ENCODE assay signal across 25 cellular contexts in genomic region chr20:6086868-6087267, GRCh38. TPM values are rescaled to one million over a fixed set of nuclear protein-coding genes. Genes with fewer than 3 reads are reported as not detected.
A peak's percentile ranks its signal among the peaks of the same experiment; 100 is the strongest.
DNase-seq lines count a peak whose midpoint lies in the region; ATAC-seq, FAIRE-seq and TF ChIP-seq lines count a peak whose summit lies in the region.
"Had no signal": no experiment of that assay in that cellular context is flagged by ENCODE, and none has a peak within 500 bp of the region (broad histone marks: within the 10 kb centered on the region; RNA-seq: fewer than 3 reads in every experiment).

No MANE protein-coding gene starts in this region.

- H3K79me1 ChIP-seq in neuronal stem cell (ENCODE audit: low read depth, low read length), result peaks cover 2% of the 10 kb centered on the region
- no peaks in the 10 kb centered on the region for H3K79me1 ChIP-seq in H9 (ENCODE audit: insufficient read depth, low read depth, low read length, poor library complexity, severe bottlenecking)

- DNase-seq in HepG2 (ENCODE audit: low spot score) (no peak), right lobe of liver (no peak), neuronal stem cell (ENCODE audit: low spot score) (no peak), HAP-1 (ENCODE audit: low spot score in 2 of 2) (no peak), H9 (no peak)
- no peak for DNase-seq in activated CD4-positive, alpha-beta T cell treated with anti-CD3 and anti-CD28 coated beads, Interleukin-2, amount 50 U/mL, for 48 hours
- DNase-seq: 8988T; CD4-positive, alpha-beta T cell; Karpas-422; NCI-H1092 treated with DMSO at 0.1 percent for 48 hours; NCI-H1436; NCI-H187 treated with DMSO at 0.1 percent for 48 hours; NCI-H2171 treated with DMSO at 0.1 percent for 48 hours; NCI-H524; NCI-H748 treated with DMSO at 0.1 percent for 48 hours; PC-3; Right ventricle myocardium superior had no signal

- no peak overlapping the region for H2BK15ac ChIP-seq in neuronal stem cell (ENCODE audit: low read length)
- no peak overlapping the region for H2BK15ac ChIP-seq in H9 (ENCODE audit: low read depth, low read length)

- CTCF ChIA-PET in HepG2 (lab: Yijun Ruan, JAX; ENCODE audit: low intra/inter-chr PET ratio, low total read pairs), result no interaction called here

- peaks cover 29 to 41% (median 30%) of the 10 kb centered on the region in 3 experiments; a peak in 6 of 7 replicates for H3K36me3 Mint-ChIP-seq in H9 (ENCODE audit: insufficient read depth in 1 of 3, low read depth in 3 of 3)

- H2BK12ac ChIP-seq in neuronal stem cell (ENCODE audit: low read length) (no peak overlapping the region), H9 (ENCODE audit: insufficient read length, low read depth, low read length) (no peak overlapping the region)

- peaks cover 3 to 4% of the 10 kb centered on the region in 2 experiments; a peak in 1 of 4 replicates for H3K4me1 Mint-ChIP-seq in H9

- H4K20me1 ChIP-seq in HepG2 (ENCODE audit: insufficient read depth, low read length) (no peaks in the 10 kb centered on the region), H9 (ENCODE audit: control insufficient read depth, insufficient read depth, insufficient read length) (no peaks in the 10 kb centered on the region)
- H4K20me1 ChIP-seq: BLaER1 had no signal

- H3K27ac ChIP-seq in HepG2 (ENCODE audit: extremely low read length, insufficient read depth, low read length) (no peak overlapping the region), right lobe of liver (no peak overlapping the region), neuronal stem cell (replicated peaks; ENCODE audit: low read length) (no peak overlapping the region), H9 (ENCODE audit: insufficient read length, low read depth, low read length) (no peak overlapping the region)
- H3K27ac ChIP-seq: BLaER1, SJSA1 had no signal

- TF ChIP-seq EP300 in HepG2 (IDR thresholded peaks at IDR 0.05; ENCODE audit: low read depth in 2 of 2, low read length in 2 of 2) (no peak), HepG2 (CRISPR knock-in tag; IDR thresholded peaks at IDR 0.05; ENCODE audit: borderline replicate concordance) (no peak)

- H3K23me2 ChIP-seq in H9 (ENCODE audit: insufficient read length, low read depth, low read length, poor library complexity, severe bottlenecking), result no peaks in the 10 kb centered on the region

- H3K79me2 ChIP-seq in HepG2 (ENCODE audit: insufficient read depth, low read length) (no peaks in the 10 kb centered on the region), H9 (ENCODE audit: insufficient read depth, low read length) (no peaks in the 10 kb centered on the region)

- H3K18ac ChIP-seq in neuronal stem cell (ENCODE audit: low read length), result no peak overlapping the region
- no peak overlapping the region for H3K18ac ChIP-seq in H9 (ENCODE audit: insufficient read length, low read depth, low read length)

- no peak overlapping the region for H3T11ph ChIP-seq in H9 (ENCODE audit: low read length)

- H2AK5ac ChIP-seq in neuronal stem cell (ENCODE audit: low read depth, low read length), result no peak overlapping the region
- no peak overlapping the region for H2AK5ac ChIP-seq in H9 (ENCODE audit: insufficient read length, low read length)

- H3K23ac ChIP-seq in neuronal stem cell (ENCODE audit: low read depth, low read length, poor library complexity) (no peak overlapping the region), H9 (ENCODE audit: insufficient read length, low read depth, low read length) (no peak overlapping the region)

- POLR2A ChIA-PET in HepG2 (lab: Yijun Ruan, JAX), result no interaction called here

- no peak overlapping the region; a peak in 1 of 7 replicates for H3K27ac Mint-ChIP-seq in H9
- H3K27ac Mint-ChIP-seq: CD4-positive, alpha-beta T cell had no signal

- no peak overlapping the region for H3K56ac ChIP-seq in H9 (ENCODE audit: insufficient read length, low read depth, low read length)

- no peaks in the 10 kb centered on the region for H3K27me3 Mint-ChIP-seq in H9 (ENCODE audit: low read depth)

- H3K9me3 Mint-ChIP-seq in H9, result no peaks in the 10 kb centered on the region
- H3K9me3 Mint-ChIP-seq: CD4-positive, alpha-beta T cell had no signal

- H3K4me3 ChIP-seq in HepG2 (replicated peaks in 1 of 3; ENCODE audit: insufficient read depth in 1 of 3, low read depth in 2 of 3, low read length in 3 of 3) (no peak overlapping the region), right lobe of liver (no peak overlapping the region), neuronal stem cell (ENCODE audit: low read length in 2 of 2) (peak overlapping the region in 1 of 2 donors; percentile 14), HAP-1 (no peak overlapping the region)
- H3K4me3 ChIP-seq: BLaER1, SJSA1 had no signal

- H3K14ac ChIP-seq in neuronal stem cell (ENCODE audit: low read length), result no peak overlapping the region
- no peak overlapping the region for H3K14ac ChIP-seq in H9 (ENCODE audit: insufficient read depth, low read length)

- H4K91ac ChIP-seq in neuronal stem cell (ENCODE audit: low read depth, low read length, poor library complexity), result no peak overlapping the region
- no peak overlapping the region for H4K91ac ChIP-seq in H9 (ENCODE audit: insufficient read length, low read depth, low read length)

- 70% methylated on average over 2 of the region's 2 CpGs for WGBS in HepG2 (ENCODE audit: low lambda C conversion rate)
- WGBS in right lobe of liver (ENCODE audit: insufficient coverage, low coverage, low lambda C conversion rate, missing lambda C conversion rate), result 100% methylated on average over 1 of the region's 2 CpGs
- WGBS in neuronal stem cell (ENCODE audit: extremely low coverage in 2 of 2, insufficient read length in 2 of 2, insufficient replicate concordance in 1 of 2), 2 donors, result no CpG with 5 or more reads among the region's 2 CpGs
- no CpG with 5 or more reads among the region's 2 CpGs for WGBS in H9 (ENCODE audit: extremely low coverage, insufficient read length, low lambda C conversion rate)

- H4K8ac ChIP-seq in neuronal stem cell (ENCODE audit: low read depth, low read length) (peak overlapping the region; percentile 58), H9 (replicated peaks; ENCODE audit: insufficient read length, low read depth, low read length) (no peak overlapping the region)

- ATAC-seq in HepG2 (no peak), right lobe of liver (no peak), esophagus mucosa (peak; percentile 80), HG02973 (IDR thresholded peaks at IDR 0.05; ENCODE audit: unreplicated experiment) (no peak)
- ATAC-seq: PC-3 had no signal

- intact Hi-C loops in HepG2 (cut with micrococcal nuclease; ENCODE audit: unreplicated experiment), result no loop called here
- intact Hi-C loops in right lobe of liver (cut with DNase I), result no loop called here

- H2BK5ac ChIP-seq in neuronal stem cell (ENCODE audit: low read length) (no peak overlapping the region), H9 (ENCODE audit: insufficient read length, low read length) (no peak overlapping the region)

- no peak overlapping the region for H2BK120ac ChIP-seq in neuronal stem cell (ENCODE audit: low read depth, low read length)
- no peak overlapping the region for H2BK120ac ChIP-seq in H9 (ENCODE audit: low read depth, low read length, poor library complexity, severe bottlenecking)

- H2BK20ac ChIP-seq in H9 (ENCODE audit: low read depth, low read length, poor library complexity, severe bottlenecking), result no peak overlapping the region

- H3K27me3 ChIP-seq in HepG2 (ENCODE audit: control insufficient read depth in 1 of 2, insufficient read depth in 2 of 2, low read length in 2 of 2) (no peaks in the 10 kb centered on the region), right lobe of liver (no peaks in the 10 kb centered on the region), neuronal stem cell (ENCODE audit: control insufficient read depth in 3 of 3, insufficient read depth in 3 of 3, low read depth in 1 of 3, low read length in 3 of 3) (no peaks in the 10 kb centered on the region), HAP-1 (ENCODE audit: low read depth) (no peaks in the 10 kb centered on the region), H9 (ENCODE audit: insufficient read depth, low read length) (no peaks in the 10 kb centered on the region)
- H3K27me3 ChIP-seq: BLaER1 had no signal

- in situ Hi-C loops in HepG2 (cut with HindIII; ENCODE audit: extremely low pct_ligation_motif_present, low pct_unique_long_range_greater_than_20kb), result no loop called here
- in situ Hi-C loops in HAP-1 (cut with MboI; ENCODE audit: low sequenced_read_pairs), result no loop called here

- BruUV-seq in HepG2 (replicated peaks; lab: Mats Ljungman, UMichigan), result no TSS peak

- H2AFZ ChIP-seq in HepG2 (ENCODE audit: low read length) (no peak overlapping the region), neuronal stem cell (ENCODE audit: low read length) (no peak overlapping the region), H9 (ENCODE audit: low read length) (no peak overlapping the region)

- H3K4me1 ChIP-seq in HepG2 (ENCODE audit: insufficient read depth, low read length) (no peaks in the 10 kb centered on the region), right lobe of liver (no peaks in the 10 kb centered on the region), neuronal stem cell (ENCODE audit: control insufficient read depth in 2 of 2, insufficient read depth in 1 of 2, low read depth in 1 of 2, low read length in 2 of 2) (no peaks in the 10 kb centered on the region), HAP-1 (no peaks in the 10 kb centered on the region), H9 (ENCODE audit: insufficient read depth, low read length) (no peaks in the 10 kb centered on the region)
- H3K4me1 ChIP-seq: SJSA1 had no signal

- H3K36me3 ChIP-seq in HepG2 (replicated peaks in 1 of 2; ENCODE audit: control insufficient read depth in 1 of 2, insufficient read depth in 2 of 2, low read length in 2 of 2) (peaks cover 26 to 70% of the 10 kb centered on the region in 2 experiments), right lobe of liver (no peaks in the 10 kb centered on the region), neuronal stem cell (replicated peaks in 1 of 2; ENCODE audit: control insufficient read depth in 2 of 2, insufficient read depth in 2 of 2, low read length in 2 of 2) (no peaks in the 10 kb centered on the region), HAP-1 (replicated peaks) (peaks cover 43% of the 10 kb centered on the region)
- H3K36me3 ChIP-seq: SJSA1 had no signal

- H3K4me2 ChIP-seq in HepG2 (ENCODE audit: low read depth, low read length), result no peak overlapping the region
- H3K4me2 ChIP-seq in neuronal stem cell (ENCODE audit: insufficient read depth, low read length, poor library complexity, severe bottlenecking), result no peak overlapping the region
- H3K4me2 ChIP-seq in H9 (ENCODE audit: insufficient read depth, insufficient read length, low read length), result no peak overlapping the region
- H3K4me2 ChIP-seq: BLaER1 had no signal

- no peak overlapping the region for H4K5ac ChIP-seq in H9 (ENCODE audit: insufficient read length, low read depth, low read length)

- H3K4ac ChIP-seq in neuronal stem cell (ENCODE audit: low read length) (no peak overlapping the region), H9 (ENCODE audit: low read depth, low read length) (no peak overlapping the region)

- no peak for TF ChIP-seq RAD21 in HepG2 (CRISPR knock-in tag; IDR thresholded peaks at IDR 0.05)

- H3K9ac ChIP-seq in HepG2 (ENCODE audit: insufficient read depth, low read depth, low read length), result no peak overlapping the region
- no peak overlapping the region for H3K9ac ChIP-seq in neuronal stem cell (ENCODE audit: low read depth, low read length, poor library complexity)
- H3K9ac ChIP-seq in H9 (ENCODE audit: extremely low read depth, insufficient read length, low read length), result no peak overlapping the region
- H3K9ac ChIP-seq: BLaER1 had no signal

- no peaks in the 10 kb centered on the region for H3K9me3 ChIP-seq in HepG2 (ENCODE audit: low read length)
- no peaks in the 10 kb centered on the region for H3K9me3 ChIP-seq in right lobe of liver
- H3K9me3 ChIP-seq in neuronal stem cell (replicated peaks in 1 of 2; ENCODE audit: control insufficient read depth in 2 of 2, insufficient read depth in 1 of 2, low read depth in 1 of 2, low read length in 2 of 2), result peaks cover 0 to 2% of the 10 kb centered on the region in 2 donors
- H3K9me3 ChIP-seq in HAP-1, result no peaks in the 10 kb centered on the region
- H3K9me3 ChIP-seq in H9 (ENCODE audit: control insufficient read depth, low read depth, low read length), result no peaks in the 10 kb centered on the region
- H3K9me3 ChIP-seq: SJSA1 had no signal

- TF ChIP-seq CTCF in HepG2 (CRISPR knock-in tag; IDR thresholded peaks at IDR 0.05) (no peak), right lobe of liver (IDR thresholded peaks at IDR 0.05) (no peak), H9 (conservative IDR thresholded peaks at IDR 0.05) (no peak)

- no peak overlapping the region for H3K4me3 Mint-ChIP-seq in H9
- H3K4me3 Mint-ChIP-seq: CD4-positive, alpha-beta T cell had no signal

- peak; percentile 12 for FAIRE-seq in HepG2 (lab: Jason Lieb, UNC)
- FAIRE-seq: D721Med, GM18507, H1 had no signal

- TF ChIP-seq POLR2A in HepG2 (IDR thresholded peaks at IDR 0.05; ENCODE audit: insufficient read depth in 1 of 2, low read depth in 2 of 2, low read length in 2 of 2), result no peak
- no peak for TF ChIP-seq POLR2A in right lobe of liver (IDR thresholded peaks at IDR 0.05)

RNA-seq across cellular contexts. Expression of gene LRRN4, which starts 33.0 kb away (rescaled TPM):
- 0.20 and 0.25 TPM in 2 replicates for total RNA-seq in HepG2 (2016; rRNA removed; fragmentation: Illumina TruSeq; extraction: Trizol)
- total RNA-seq in HepG2 (2016; cell fraction: cytosol; rRNA removed; fragmentation: Illumina TruSeq; extraction: Trizol; ENCODE audit: low read depth), result not detected in 2 replicates
- total RNA-seq in HepG2 (2016; cell fraction: insoluble cytoplasmic fraction; rRNA removed; fragmentation: Illumina TruSeq; extraction: Trizol), result 0.13 TPM in 1 of 2 replicates, not detected in the other
- 0.17 TPM in 1 of 2 replicates, not detected in the other for total RNA-seq in HepG2 (2016; cell fraction: membrane; rRNA removed; fragmentation: Illumina TruSeq; extraction: Trizol)
- total RNA-seq in HepG2 (2016; cell fraction: nucleus; rRNA removed; fragmentation: Illumina TruSeq; extraction: Trizol), result 0.22 TPM in 1 of 2 replicates, not detected in the other
- 0.10 and 0.15 TPM in 2 replicates for polyA plus RNA-seq in HepG2 (2011; rRNA removed)
- polyA plus RNA-seq in HepG2 (2011; cell fraction: cytosol; rRNA removed), result 0.04 and 0.15 TPM in 2 replicates
- 0.19 TPM in 2 replicates for polyA plus RNA-seq in HepG2 (2011; cell fraction: nucleus; rRNA removed)
- 0.07 and 0.11 TPM in 2 replicates for polyA plus RNA-seq in HepG2 (2012)
- 0.03 and 0.06 TPM in 2 replicates for polyA plus RNA-seq in HepG2 (2016; cell fraction: cytosol; fragmentation: Illumina TruSeq; extraction: Trizol; ENCODE audit: low read depth)
- 0.20 and 0.35 TPM in 2 replicates for polyA plus RNA-seq in HepG2 (2016; cell fraction: insoluble cytoplasmic fraction; fragmentation: Illumina TruSeq; extraction: Trizol; ENCODE audit: low read depth)
- 0.07 TPM in 1 of 2 replicates, not detected in the other for polyA plus RNA-seq in HepG2 (2016; cell fraction: membrane; fragmentation: Illumina TruSeq; extraction: Trizol; ENCODE audit: low read depth)
- 0.28 and 0.33 TPM in 2 replicates for polyA plus RNA-seq in HepG2 (2016; cell fraction: nucleus; fragmentation: Illumina TruSeq; extraction: Trizol; ENCODE audit: insufficient read depth, low read depth)
- 0.44 TPM in 1 of 2 replicates, not detected in the other for polyA minus RNA-seq in HepG2 (2011; rRNA and poly(A)+ RNA removed; ENCODE audit: low replicate concordance)
- polyA minus RNA-seq in HepG2 (2011; cell fraction: cytosol; rRNA and poly(A)+ RNA removed), result 0.18 TPM in 1 of 2 replicates, not detected in the other
- 0.12 and 0.13 TPM in 2 replicates for polyA minus RNA-seq in HepG2 (2011; cell fraction: nucleus; rRNA and poly(A)+ RNA removed)
- total RNA-seq in right lobe of liver, result under 1 TPM in 4 of 6 experiments, not detected in 2; 0.10 to 0.31 (median 0.18) TPM
- not detected for total RNA-seq in esophagus mucosa
- polyA plus RNA-seq in neuronal stem cell (2013, experiment 1 of 2), result 0.03 TPM
- 0.03 TPM for polyA plus RNA-seq in neuronal stem cell (2013, experiment 2 of 2)
- 0.22 and 0.42 TPM in 2 replicates for total RNA-seq in H9 (2021)
- total RNA-seq: G401, Right ventricle myocardium superior, SJSA1 had no signal

RNA-seq across cellular contexts. Expression of gene FERMT1, which starts 36.0 kb away (rescaled TPM):
- total RNA-seq in HepG2 (2016; rRNA removed; fragmentation: Illumina TruSeq; extraction: Trizol) (29.5 and 39.1 TPM in 2 replicates), right lobe of liver (1 to 10 TPM in 2 of 6 experiments, under 1 TPM in 4; 0.15 to 2.0 (median 0.55) TPM), esophagus mucosa (34.0 TPM), H9 (2021) (9.6 and 9.7 TPM in 2 replicates)
- total RNA-seq in HepG2 (2016; cell fraction: cytosol; rRNA removed; fragmentation: Illumina TruSeq; extraction: Trizol; ENCODE audit: low read depth), result 4.8 and 6.7 TPM in 2 replicates
- total RNA-seq in HepG2 (2016; cell fraction: insoluble cytoplasmic fraction; rRNA removed; fragmentation: Illumina TruSeq; extraction: Trizol), result 29.9 and 33.9 TPM in 2 replicates
- total RNA-seq in HepG2 (2016; cell fraction: membrane; rRNA removed; fragmentation: Illumina TruSeq; extraction: Trizol), result 27.3 and 30.6 TPM in 2 replicates
- total RNA-seq in HepG2 (2016; cell fraction: nucleus; rRNA removed; fragmentation: Illumina TruSeq; extraction: Trizol), result 18.7 and 22.5 TPM in 2 replicates
- polyA plus RNA-seq in HepG2 (2011; rRNA removed), result 15.1 and 15.8 TPM in 2 replicates
- polyA plus RNA-seq in HepG2 (2011; cell fraction: cytosol; rRNA removed), result 8.4 and 8.5 TPM in 2 replicates
- polyA plus RNA-seq in HepG2 (2011; cell fraction: nucleus; rRNA removed), result 9.7 and 11.7 TPM in 2 replicates
- 9.2 and 11.7 TPM in 2 replicates for polyA plus RNA-seq in HepG2 (2012)
- 4.0 and 4.4 TPM in 2 replicates for polyA plus RNA-seq in HepG2 (2016; cell fraction: cytosol; fragmentation: Illumina TruSeq; extraction: Trizol; ENCODE audit: low read depth)
- polyA plus RNA-seq in HepG2 (2016; cell fraction: insoluble cytoplasmic fraction; fragmentation: Illumina TruSeq; extraction: Trizol; ENCODE audit: low read depth), result 30.4 and 37.6 TPM in 2 replicates
- 18.3 and 18.7 TPM in 2 replicates for polyA plus RNA-seq in HepG2 (2016; cell fraction: membrane; fragmentation: Illumina TruSeq; extraction: Trizol; ENCODE audit: low read depth)
- 23.6 and 24.8 TPM in 2 replicates for polyA plus RNA-seq in HepG2 (2016; cell fraction: nucleus; fragmentation: Illumina TruSeq; extraction: Trizol; ENCODE audit: insufficient read depth, low read depth)
- polyA minus RNA-seq in HepG2 (2011; rRNA and poly(A)+ RNA removed; ENCODE audit: low replicate concordance), result 11.6 and 13.1 TPM in 2 replicates
- 13.8 and 15.1 TPM in 2 replicates for polyA minus RNA-seq in HepG2 (2011; cell fraction: cytosol; rRNA and poly(A)+ RNA removed)
- polyA minus RNA-seq in HepG2 (2011; cell fraction: nucleus; rRNA and poly(A)+ RNA removed), result 21.9 and 29.1 TPM in 2 replicates
- polyA plus RNA-seq in neuronal stem cell (2013, experiment 1 of 2), result 0.60 TPM
- polyA plus RNA-seq in neuronal stem cell (2013, experiment 2 of 2), result 1.1 TPM
- total RNA-seq: CD4-positive, alpha-beta T cell; G401 had no signal
